3 cellular contexts compared by ENCODE assay signal in the genomic region with DNA sequence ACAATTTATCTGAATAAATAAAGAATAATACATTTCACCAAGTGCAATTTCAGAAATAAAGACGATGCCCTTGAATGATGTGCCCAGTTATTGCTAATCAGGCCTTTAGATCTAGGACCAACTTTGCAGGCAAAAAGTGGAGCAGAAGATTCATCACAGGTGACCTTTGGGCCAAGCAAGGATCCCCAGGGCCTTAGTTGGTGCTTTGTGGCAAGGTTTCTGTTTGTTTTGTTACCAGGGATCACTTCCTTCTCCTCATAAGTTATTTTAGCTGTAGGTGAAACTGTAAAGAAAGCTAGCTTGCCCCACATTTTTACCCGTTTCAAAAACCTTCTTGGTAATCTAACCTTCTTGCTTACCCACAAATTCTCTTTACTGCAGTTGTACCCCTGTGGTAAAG.
"Had no signal": no experiment of that assay in that cellular context is flagged by ENCODE, and none has a peak within 500 bp of the region (broad histone marks: within the 10 kb centered on the region; RNA-seq: fewer than 3 reads in every experiment).

No MANE protein-coding gene starts in this region.

- ATAC-seq: GM12878 had no signal

- DNase-seq: GDM1, GF-D8 had no signal

- H3K4me3 ChIP-seq: GM12878 had no signal
